10 cellular contexts compared by ENCODE assay signal in genomic region chrX:27838176-27838575, GRCh38. TPM values are rescaled to one million over a fixed set of nuclear protein-coding genes. Genes with fewer than 3 reads are reported as not detected.
"Had no signal": no experiment of that assay in that cellular context is flagged by ENCODE, and none has a peak within 500 bp of the region (broad histone marks: within the 10 kb centered on the region; RNA-seq: fewer than 3 reads in every experiment).

No MANE protein-coding gene starts in this region.

- ATAC-seq: GM23338, HCT116 had no signal

- H3K4me2 ChIP-seq: GM23338 had no signal

- H3K36me3 ChIP-seq: HAP-1 had no signal

- H3K9me3 Mint-ChIP-seq: GM23338, HFFc6 had no signal

- H3K4me1 Mint-ChIP-seq: GM23338 had no signal

- H3K4me3 Mint-ChIP-seq: GM23338, H9, HFFc6 had no signal

- H3K9me3 ChIP-seq: HAP-1 had no signal

- DNase-seq: GOT3, H7, H9, HCEC 1CT, HFFc6 had no signal

- H3K4me3 ChIP-seq: GM23338, HAP-1 had no signal

- H3K4me1 ChIP-seq: HAP-1 had no signal

- H2AFZ ChIP-seq: GM23338 had no signal

- H3K27ac Mint-ChIP-seq: GM23338, H9, HFFc6 had no signal

RNA-seq across cellular contexts. Expression of gene MAGEB10, which starts 30.4 kb away (rescaled TPM):
- total RNA-seq: GM23338, H1, H4, H7, H9, HFFc6 had no signal
- polyA plus RNA-seq: GM23338, H1 had no signal
